ENCODE assay signal across 2 cellular contexts in the genomic region with DNA sequence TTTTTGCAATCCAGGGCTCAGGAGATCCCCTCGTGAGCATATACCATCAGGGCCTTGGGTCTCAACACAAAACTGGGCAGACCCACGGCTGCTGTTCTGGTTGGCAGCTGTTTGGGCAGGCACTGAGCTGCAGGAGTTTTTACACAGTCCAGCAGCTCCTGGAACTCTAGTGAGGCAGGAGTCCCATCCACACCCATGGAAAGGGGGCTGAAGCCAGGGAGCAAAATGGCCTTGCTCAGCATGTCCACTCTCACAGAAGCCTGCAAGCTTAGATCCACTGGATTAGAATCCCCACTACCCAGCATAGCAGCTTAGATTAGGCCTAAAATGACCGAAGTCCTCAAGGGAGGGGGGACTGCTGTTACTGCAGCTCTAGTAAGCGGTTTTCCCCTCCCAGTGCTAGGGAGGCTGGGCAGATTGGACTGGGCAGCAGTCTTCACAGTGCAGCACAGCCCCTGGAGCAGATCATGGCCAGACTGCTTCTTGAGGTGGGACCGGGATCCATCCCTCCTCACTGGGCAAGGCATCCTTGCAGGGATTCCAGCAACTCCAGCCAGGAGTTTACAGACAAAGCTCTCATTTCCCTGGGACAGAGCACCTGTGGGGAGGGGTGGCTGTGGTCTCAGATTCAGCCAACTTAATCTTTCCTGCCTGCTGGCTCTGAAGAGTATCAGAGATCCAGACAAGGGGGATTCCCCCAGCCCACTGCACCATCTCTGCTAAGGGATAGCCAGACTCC.
TF ChIP-seq lines count a peak whose summit lies in the region.

No MANE protein-coding gene starts in this region.

TF ChIP-seq in GM23338, 12 proteins besides CTCF, POLR2A, EP300 and RAD21 (continued from another document and continues in another):
- no peak for TF ChIP-seq NANOG (IDR thresholded peaks at IDR 0.05; ENCODE audit: borderline replicate concordance)
- no peak for TF ChIP-seq ZNF462 (CRISPR knock-in tag; IDR thresholded peaks at IDR 0.05)
- TF ChIP-seq CREB1 (CRISPR knock-in tag; IDR thresholded peaks at IDR 0.05; ENCODE audit: low read depth), result no peak
- no peak for TF ChIP-seq POLR2AphosphoS5 (IDR thresholded peaks at IDR 0.05; ENCODE audit: low read depth)
- TF ChIP-seq, protein P1, sequence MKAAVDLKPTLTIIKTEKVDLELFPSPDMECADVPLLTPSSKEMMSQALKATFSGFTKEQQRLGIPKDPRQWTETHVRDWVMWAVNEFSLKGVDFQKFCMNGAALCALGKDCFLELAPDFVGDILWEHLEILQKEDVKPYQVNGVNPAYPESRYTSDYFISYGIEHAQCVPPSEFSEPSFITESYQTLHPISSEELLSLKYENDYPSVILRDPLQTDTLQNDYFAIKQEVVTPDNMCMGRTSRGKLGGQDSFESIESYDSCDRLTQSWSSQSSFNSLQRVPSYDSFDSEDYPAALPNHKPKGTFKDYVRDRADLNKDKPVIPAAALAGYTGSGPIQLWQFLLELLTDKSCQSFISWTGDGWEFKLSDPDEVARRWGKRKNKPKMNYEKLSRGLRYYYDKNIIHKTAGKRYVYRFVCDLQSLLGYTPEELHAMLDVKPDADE (IDR thresholded peaks at IDR 0.05), result no peak
- TF ChIP-seq JUNB (IDR thresholded peaks at IDR 0.05; ENCODE audit: unreplicated experiment), result no peak
- TF ChIP-seq, protein P2, sequence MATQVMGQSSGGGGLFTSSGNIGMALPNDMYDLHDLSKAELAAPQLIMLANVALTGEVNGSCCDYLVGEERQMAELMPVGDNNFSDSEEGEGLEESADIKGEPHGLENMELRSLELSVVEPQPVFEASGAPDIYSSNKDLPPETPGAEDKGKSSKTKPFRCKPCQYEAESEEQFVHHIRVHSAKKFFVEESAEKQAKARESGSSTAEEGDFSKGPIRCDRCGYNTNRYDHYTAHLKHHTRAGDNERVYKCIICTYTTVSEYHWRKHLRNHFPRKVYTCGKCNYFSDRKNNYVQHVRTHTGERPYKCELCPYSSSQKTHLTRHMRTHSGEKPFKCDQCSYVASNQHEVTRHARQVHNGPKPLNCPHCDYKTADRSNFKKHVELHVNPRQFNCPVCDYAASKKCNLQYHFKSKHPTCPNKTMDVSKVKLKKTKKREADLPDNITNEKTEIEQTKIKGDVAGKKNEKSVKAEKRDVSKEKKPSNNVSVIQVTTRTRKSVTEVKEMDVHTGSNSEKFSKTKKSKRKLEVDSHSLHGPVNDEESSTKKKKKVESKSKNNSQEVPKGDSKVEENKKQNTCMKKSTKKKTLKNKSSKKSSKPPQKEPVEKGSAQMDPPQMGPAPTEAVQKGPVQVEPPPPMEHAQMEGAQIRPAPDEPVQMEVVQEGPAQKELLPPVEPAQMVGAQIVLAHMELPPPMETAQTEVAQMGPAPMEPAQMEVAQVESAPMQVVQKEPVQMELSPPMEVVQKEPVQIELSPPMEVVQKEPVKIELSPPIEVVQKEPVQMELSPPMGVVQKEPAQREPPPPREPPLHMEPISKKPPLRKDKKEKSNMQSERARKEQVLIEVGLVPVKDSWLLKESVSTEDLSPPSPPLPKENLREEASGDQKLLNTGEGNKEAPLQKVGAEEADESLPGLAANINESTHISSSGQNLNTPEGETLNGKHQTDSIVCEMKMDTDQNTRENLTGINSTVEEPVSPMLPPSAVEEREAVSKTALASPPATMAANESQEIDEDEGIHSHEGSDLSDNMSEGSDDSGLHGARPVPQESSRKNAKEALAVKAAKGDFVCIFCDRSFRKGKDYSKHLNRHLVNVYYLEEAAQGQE (IDR thresholded peaks at IDR 0.05; ENCODE audit: unreplicated experiment), result no peak
- no peak for TF ChIP-seq EZH2phosphoT487 (IDR thresholded peaks at IDR 0.05; ENCODE audit: unreplicated experiment)

TF ChIP-seq in WTC11, 78 proteins besides CTCF, POLR2A, EP300 and RAD21 (continued from another document):
- TF ChIP-seq CREB1 (CRISPR knock-in tag; IDR thresholded peaks at IDR 0.05), result no peak
